In the genomic region with DNA sequence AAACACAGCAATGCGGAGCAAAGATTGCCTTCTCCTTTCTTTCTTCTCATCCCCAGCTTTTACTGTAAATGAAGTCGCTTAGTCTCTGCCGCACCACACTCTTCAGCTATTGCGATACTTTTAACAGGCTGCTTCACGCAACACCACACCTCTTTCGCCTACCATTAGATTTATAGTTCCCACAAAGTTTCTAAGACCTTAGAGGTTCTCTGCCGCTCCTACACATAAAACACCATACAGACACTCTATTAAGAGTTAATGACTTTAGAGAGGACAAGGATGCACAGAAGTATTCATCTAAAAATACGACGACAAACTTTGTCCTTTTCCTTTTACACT, we compare ENCODE assay signal across 8 cellular contexts. TPM values are rescaled to one million over a fixed set of nuclear protein-coding genes. Genes with fewer than 3 reads are reported as not detected.
DNase-seq lines count a peak whose midpoint lies in the region; ATAC-seq and TF ChIP-seq lines count a peak whose summit lies in the region.

No MANE protein-coding gene starts in this region.

- no peak for TF ChIP-seq EP300 in neural cell (conservative IDR thresholded peaks at IDR 0.05; ENCODE audit: poor library complexity, severe bottlenecking)

- no peaks in the 10 kb centered on the region for H3K27me3 ChIP-seq in SJSA1 (replicated peaks)
- H3K27me3 ChIP-seq in esophagus squamous epithelium, result no peaks in the 10 kb centered on the region
- no peaks in the 10 kb centered on the region for H3K27me3 ChIP-seq in neural cell (ENCODE audit: insufficient read depth, low read depth, low read length)

- intact Hi-C loops in esophagus squamous epithelium (cut with DNase I), result no loop called here

- TF ChIP-seq RAD21 in neural cell (conservative IDR thresholded peaks at IDR 0.05), result no peak

- H2AFZ ChIP-seq in neural cell (ENCODE audit: low read depth, low read length), result peak overlapping the region; percentile 81

- ATAC-seq in GM18868 (IDR thresholded peaks at IDR 0.05; ENCODE audit: unreplicated experiment) (peak; percentile 46), HG03060 (IDR thresholded peaks at IDR 0.05; ENCODE audit: low read depth, unreplicated experiment) (peak; percentile 32)

- peak overlapping the region; percentile 75 for H3K4me3 ChIP-seq in SJSA1
- H3K4me3 ChIP-seq in esophagus squamous epithelium, result peak overlapping the region; percentile 66 to 95 (median 84)
- peak overlapping the region; percentile 82 for H3K4me3 ChIP-seq in neural cell (ENCODE audit: low read length)

- H3K36me3 ChIP-seq in SJSA1 (peaks cover 8% of the 10 kb centered on the region), esophagus squamous epithelium (peaks cover 0 to 14% (median 0%) of the 10 kb centered on the region in 3 donors), neural cell (ENCODE audit: insufficient read depth, low read length) (peaks cover 11% of the 10 kb centered on the region)

- no peak for TF ChIP-seq POLR2A in esophagus squamous epithelium (IDR thresholded peaks at IDR 0.05)

- no peaks in the 10 kb centered on the region for H3K9me2 ChIP-seq in neural cell (ENCODE audit: insufficient read depth, low read length)

- H3K27ac ChIP-seq in SJSA1 (peak overlapping the region; percentile 69), esophagus squamous epithelium (peak overlapping the region; percentile 85 to 90 (median 88)), neural cell (ENCODE audit: low read length) (peak overlapping the region; percentile 86)

- H3F3A ChIP-seq in neural cell (ENCODE audit: insufficient read depth, low read length, poor library complexity, severe bottlenecking), result no peaks in the 10 kb centered on the region

- no peaks in the 10 kb centered on the region for H4K20me1 ChIP-seq in neural cell (ENCODE audit: insufficient read depth)

- H3K4me2 ChIP-seq in neural cell (ENCODE audit: low read length), result peak overlapping the region; percentile 58

- TF ChIP-seq CTCF in esophagus squamous epithelium (IDR thresholded peaks at IDR 0.05), result no peak
- TF ChIP-seq CTCF in neural cell (IDR thresholded peaks at IDR 0.05; ENCODE audit: poor library complexity, severe bottlenecking), result no peak

- peaks cover 39% of the 10 kb centered on the region for H3K79me2 ChIP-seq in neural cell (replicated peaks; ENCODE audit: insufficient read depth, low read length)

- H3K9me3 ChIP-seq in SJSA1 (replicated peaks) (no peaks in the 10 kb centered on the region), esophagus squamous epithelium (no peaks in the 10 kb centered on the region), neural cell (ENCODE audit: low read length) (no peaks in the 10 kb centered on the region)

- peaks cover 19% of the 10 kb centered on the region for H3K4me1 ChIP-seq in SJSA1 (replicated peaks)
- H3K4me1 ChIP-seq in esophagus squamous epithelium, result peaks cover 6 to 40% (median 12%) of the 10 kb centered on the region in 3 donors

- peak overlapping the region; percentile 71 for H3K9ac ChIP-seq in neural cell (ENCODE audit: low read length)

- DNase-seq in AG08395 (ENCODE audit: low spot score), result peak; percentile 6
- DNase-seq in SJSA1 (ENCODE audit: low read depth in 1 of 2, low spot score in 2 of 2), result no peak
- DNase-seq in esophagus squamous epithelium (lab: John Stamatoyannopoulos, UW), result no peak
- DNase-seq in NAMALWA (ENCODE audit: low spot score), result no peak
- DNase-seq in NCI-H82 (lab: John Stamatoyannopoulos, UW), result no peak

- WGBS in esophagus squamous epithelium, 2 donors, result 1% methylated on average over 9 of the region's 9 CpGs

TF ChIP-seq in neural cell, 6 proteins besides CTCF, POLR2A, EP300 and RAD21:
- no peak for TF ChIP-seq POLR2AphosphoS5 (IDR thresholded peaks at IDR 0.05)
- TF ChIP-seq, protein P1, sequence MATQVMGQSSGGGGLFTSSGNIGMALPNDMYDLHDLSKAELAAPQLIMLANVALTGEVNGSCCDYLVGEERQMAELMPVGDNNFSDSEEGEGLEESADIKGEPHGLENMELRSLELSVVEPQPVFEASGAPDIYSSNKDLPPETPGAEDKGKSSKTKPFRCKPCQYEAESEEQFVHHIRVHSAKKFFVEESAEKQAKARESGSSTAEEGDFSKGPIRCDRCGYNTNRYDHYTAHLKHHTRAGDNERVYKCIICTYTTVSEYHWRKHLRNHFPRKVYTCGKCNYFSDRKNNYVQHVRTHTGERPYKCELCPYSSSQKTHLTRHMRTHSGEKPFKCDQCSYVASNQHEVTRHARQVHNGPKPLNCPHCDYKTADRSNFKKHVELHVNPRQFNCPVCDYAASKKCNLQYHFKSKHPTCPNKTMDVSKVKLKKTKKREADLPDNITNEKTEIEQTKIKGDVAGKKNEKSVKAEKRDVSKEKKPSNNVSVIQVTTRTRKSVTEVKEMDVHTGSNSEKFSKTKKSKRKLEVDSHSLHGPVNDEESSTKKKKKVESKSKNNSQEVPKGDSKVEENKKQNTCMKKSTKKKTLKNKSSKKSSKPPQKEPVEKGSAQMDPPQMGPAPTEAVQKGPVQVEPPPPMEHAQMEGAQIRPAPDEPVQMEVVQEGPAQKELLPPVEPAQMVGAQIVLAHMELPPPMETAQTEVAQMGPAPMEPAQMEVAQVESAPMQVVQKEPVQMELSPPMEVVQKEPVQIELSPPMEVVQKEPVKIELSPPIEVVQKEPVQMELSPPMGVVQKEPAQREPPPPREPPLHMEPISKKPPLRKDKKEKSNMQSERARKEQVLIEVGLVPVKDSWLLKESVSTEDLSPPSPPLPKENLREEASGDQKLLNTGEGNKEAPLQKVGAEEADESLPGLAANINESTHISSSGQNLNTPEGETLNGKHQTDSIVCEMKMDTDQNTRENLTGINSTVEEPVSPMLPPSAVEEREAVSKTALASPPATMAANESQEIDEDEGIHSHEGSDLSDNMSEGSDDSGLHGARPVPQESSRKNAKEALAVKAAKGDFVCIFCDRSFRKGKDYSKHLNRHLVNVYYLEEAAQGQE (IDR thresholded peaks at IDR 0.05; ENCODE audit: borderline replicate concordance), result no peak
- no peak for TF ChIP-seq MXI1 (conservative IDR thresholded peaks at IDR 0.05; ENCODE audit: poor library complexity, severe bottlenecking)
- TF ChIP-seq EZH2 (IDR thresholded peaks at IDR 0.05; ENCODE audit: borderline replicate concordance, insufficient read depth, low read length, poor library complexity, severe bottlenecking), result no peak
- no peak for TF ChIP-seq SMC3 (conservative IDR thresholded peaks at IDR 0.05; ENCODE audit: poor library complexity)
- no peak for TF ChIP-seq TAF1 (IDR thresholded peaks at IDR 0.05; ENCODE audit: low read depth)

RNA-seq across cellular contexts. Expression of gene PGGT1B, which starts 0.6 kb away (rescaled TPM):
- total RNA-seq in SJSA1 (2014; rRNA removed; shearing (Covaris generic)), result 24.6 and 27.5 TPM in 2 replicates
- total RNA-seq in esophagus squamous epithelium, result 10 to 100 TPM; 11.3 to 15.7 (median 13.6) TPM
- 5.6 and 6.6 TPM in 2 replicates for polyA plus RNA-seq in neural cell
- polyA minus RNA-seq in neural cell, result 25.3 and 25.5 TPM in 2 replicates

RNA-seq across cellular contexts. Expression of gene CCDC112, which starts 34.4 kb away (rescaled TPM):
- total RNA-seq in SJSA1 (2014; rRNA removed; shearing (Covaris generic)), result 11.1 and 29.8 TPM in 2 replicates
- total RNA-seq in esophagus squamous epithelium, result 1 to 10 TPM; 4.7 to 7.2 (median 4.8) TPM
- polyA plus RNA-seq in neural cell, result 66.2 and 76.7 TPM in 2 replicates
- 101 and 113 TPM in 2 replicates for polyA minus RNA-seq in neural cell
